In genomic region chr22:41781508-41781906, GRCh38 we compare ENCODE assay signal across 2 cellular contexts.
TF ChIP-seq lines count a peak whose summit lies in the region.

No MANE protein-coding gene starts in this region.

TF ChIP-seq in K562, 482 proteins besides CTCF, POLR2A, EP300 and RAD21:
- no peak for TF ChIP-seq ZBTB8A (IDR thresholded peaks at IDR 0.05; ENCODE audit: partially characterized antibody)
- no peak for TF ChIP-seq EGR1 (conservative IDR thresholded peaks at IDR 0.05)
- TF ChIP-seq FOXJ2 (tag; IDR thresholded peaks at IDR 0.05) = no peak
- TF ChIP-seq IRF1 (CRISPR knock-in tag; IDR thresholded peaks at IDR 0.05; ENCODE audit: borderline replicate concordance) = no peak
- TF ChIP-seq CREB3L1 (IDR thresholded peaks at IDR 0.05; ENCODE audit: borderline replicate concordance, low read depth) = 0 out of 2 replicates have a peak, but pooled peaks have one; percentile 7
- TF ChIP-seq NFE2L1 (tag; IDR thresholded peaks at IDR 0.05; ENCODE audit: borderline replicate concordance, low read depth) = no peak
- TF ChIP-seq RBBP5 (IDR thresholded peaks at IDR 0.05; ENCODE audit: borderline replicate concordance, insufficient read depth, low read length, poor library complexity, severe bottlenecking) = no peak
- TF ChIP-seq PCBP1 (IDR thresholded peaks at IDR 0.05; ENCODE audit: low read depth, low read length, poor library complexity, severe bottlenecking) = no peak
- TF ChIP-seq HMG20B (CRISPR knock-in tag; IDR thresholded peaks at IDR 0.05) = no peak
- TF ChIP-seq ZNF197 (CRISPR knock-in tag; IDR thresholded peaks at IDR 0.05; ENCODE audit: low read depth) = no peak
- TF ChIP-seq GTF3C2 (IDR thresholded peaks at IDR 0.05; ENCODE audit: borderline replicate concordance, extremely low read depth, insufficient read length) = no peak
- no peak for TF ChIP-seq NCOA2 (IDR thresholded peaks at IDR 0.05; ENCODE audit: partially characterized antibody in 2 of 2)
- no peak for TF ChIP-seq NR1H2 (CRISPR knock-in tag; IDR thresholded peaks at IDR 0.05)
- TF ChIP-seq MYNN (IDR thresholded peaks at IDR 0.05) = no peak
- no peak for TF ChIP-seq MYNN (CRISPR knock-in tag; IDR thresholded peaks at IDR 0.05)
- no peak for TF ChIP-seq YY1 (IDR thresholded peaks at IDR 0.05; ENCODE audit: borderline replicate concordance in 1 of 3, control insufficient read depth in 1 of 3, extremely low read depth in 1 of 3, insufficient read depth in 3 of 3, insufficient read length in 1 of 3, insufficient replicate concordance in 2 of 3, low read depth in 1 of 3, low read length in 2 of 3)
- no peak for TF ChIP-seq FIP1L1 (IDR thresholded peaks at IDR 0.05; ENCODE audit: low read depth, low read length, poor library complexity, severe bottlenecking)
- TF ChIP-seq GABPA (tag; conservative IDR thresholded peaks at IDR 0.05; ENCODE audit: low read depth) = peak; percentile 25; the same call in 1 of the 2 replicates
- no peak for TF ChIP-seq MNT (conservative IDR thresholded peaks at IDR 0.05)

TF ChIP-seq in SK-N-SH, 30 proteins besides CTCF, POLR2A, EP300 and RAD21:
- TF ChIP-seq MEF2A (IDR thresholded peaks at IDR 0.05; ENCODE audit: borderline replicate concordance, low read depth) (no peak), GATA2 (CRISPR knock-in tag; IDR thresholded peaks at IDR 0.05) (no peak), TEAD4 (IDR thresholded peaks at IDR 0.05; ENCODE audit: borderline replicate concordance, insufficient read depth) (no peak), ELF1 (IDR thresholded peaks at IDR 0.05) (no peak), NRF1 (IDR thresholded peaks at IDR 0.05; ENCODE audit: low read depth, low read length) (no peak), REST (IDR thresholded peaks at IDR 0.05; ENCODE audit: low read depth, low read length) (no peak)
